1 cellular context compared by ENCODE assay signal in genomic region chr10:50572017-50572491, GRCh38.
TF ChIP-seq lines count a peak whose summit lies in the region.

No MANE protein-coding gene starts in this region.

TF ChIP-seq in K562, 482 proteins besides CTCF, POLR2A, EP300 and RAD21 (continued from another document):
- TF ChIP-seq HMGXB4 (CRISPR knock-in tag; IDR thresholded peaks at IDR 0.05) (no peak), THRA (IDR thresholded peaks at IDR 0.05) (no peak), ZNF76 (CRISPR knock-in tag; IDR thresholded peaks at IDR 0.05; ENCODE audit: borderline replicate concordance) (no peak), RBM34 (IDR thresholded peaks at IDR 0.05; ENCODE audit: borderline replicate concordance, insufficient read depth, low read length) (no peak), ESRRA (IDR thresholded peaks at IDR 0.05; ENCODE audit: borderline replicate concordance, low read depth) (0 out of 2 replicates have a peak, but pooled peaks have one; percentile 22), HDAC1 (IDR thresholded peaks at IDR 0.05) (no peak), SPI1 (IDR thresholded peaks at IDR 0.05; ENCODE audit: borderline replicate concordance, low read depth, low read length) (no peak), HMG20B (CRISPR knock-in tag; IDR thresholded peaks at IDR 0.05) (no peak), CSDE1 (IDR thresholded peaks at IDR 0.05) (no peak), FOSL1 (tag; conservative IDR thresholded peaks at IDR 0.05) (no peak), CEBPG (CRISPR knock-in tag; IDR thresholded peaks at IDR 0.05) (peak; percentile 78), CEBPG (tag; conservative IDR thresholded peaks at IDR 0.05 in 1 of 2, IDR thresholded peaks at IDR 0.05 in 1 of 2) (peak; percentile 75 to 82), CREB3 (tag; conservative IDR thresholded peaks at IDR 0.05; ENCODE audit: low read depth) (no peak), CBFB (CRISPR knock-in tag; IDR thresholded peaks at IDR 0.05) (no peak), CTBP1 (IDR thresholded peaks at IDR 0.05; ENCODE audit: borderline replicate concordance) (peak; percentile 33; the same call in 1 of the 2 replicates), TSHZ1 (CRISPR knock-in tag; IDR thresholded peaks at IDR 0.05) (no peak), RFX1 (IDR thresholded peaks at IDR 0.05) (peak; percentile 23; the same call in 1 of the 2 replicates), PHF21A (IDR thresholded peaks at IDR 0.05; ENCODE audit: borderline replicate concordance, low read depth) (no peak)
TF ChIP-seq in K562: peak in this region for 7.
